Comparison of ENCODE assay signal across 20 cellular contexts in the genomic region with DNA sequence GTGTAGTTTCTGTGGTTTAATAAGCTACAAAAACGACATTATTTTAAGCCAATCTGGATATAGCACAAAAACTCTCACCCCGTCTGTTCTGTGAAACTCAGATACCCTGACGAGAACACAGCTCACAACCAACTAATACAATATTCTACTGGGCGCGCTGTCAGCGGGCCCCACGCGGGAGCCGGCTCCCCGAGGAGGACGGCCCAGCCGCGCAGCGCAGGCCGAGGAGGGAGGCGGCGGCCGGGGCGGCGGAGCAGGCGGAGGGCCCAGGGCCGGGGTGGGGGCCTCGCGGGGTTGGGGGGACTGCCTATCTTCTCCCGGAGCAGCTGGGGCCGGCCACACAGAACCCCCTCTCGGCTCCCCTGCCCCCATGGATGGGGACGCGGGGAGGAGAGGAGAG.
"Had no signal": no experiment of that assay in that cellular context is flagged by ENCODE, and none has a peak within 500 bp of the region (broad histone marks: within the 10 kb centered on the region; RNA-seq: fewer than 3 reads in every experiment).

No MANE protein-coding gene starts in this region.

- H3K36me3 ChIP-seq: esophagus muscularis mucosa, gastrocnemius medialis, heart right ventricle, pancreas, suprapubic skin, thyroid gland, upper lobe of left lung, uterus had no signal

- H3K9me3 ChIP-seq: esophagus muscularis mucosa, gastrocnemius medialis, heart right ventricle, pancreas, suprapubic skin, thyroid gland, upper lobe of left lung, uterus had no signal

- H3K4me3 Mint-ChIP-seq: natural killer cell, neural crest cell had no signal

- H3K36me3 Mint-ChIP-seq: natural killer cell had no signal

- H3K4me1 Mint-ChIP-seq: natural killer cell had no signal

- H3K27ac ChIP-seq: epithelial cell of prostate, esophagus muscularis mucosa, gastrocnemius medialis, heart right ventricle, pancreas, suprapubic skin, thyroid gland, upper lobe of left lung, uterus had no signal

- H3K27ac Mint-ChIP-seq: natural killer cell, progenitor cell of endocrine pancreas had no signal

- H3K4me3 ChIP-seq: gastrocnemius medialis, pancreas, suprapubic skin, thyroid gland, upper lobe of left lung, uterus had no signal

- ATAC-seq: gastrocnemius medialis; heart right ventricle; left lobe of liver; natural killer cell; pancreas; stimulated activated naive CD8-positive, alpha-beta T cell treated with anti-CD3 and anti-CD28 coated beads, Interleukin-15, Interleukin-2, amounts not matched to agents 100 U/mL and 50 U/mL, for 24 hours had no signal

- DNase-seq: effector memory CD4-positive, alpha-beta T cell; gastrocnemius medialis; heart right ventricle; kidney glomerular epithelial cell; natural killer cell; right cardiac atrium; small intestine; stimulated activated CD4-positive, alpha-beta T cell treated with anti-CD3 and anti-CD28 coated beads, Interleukin-12 subunit alpha, Interleukin-12 subunit beta, amount 100 ng/mL, for 4 hours; stimulated activated CD4-positive, alpha-beta T cell treated with anti-CD3 and anti-CD28 coated beads, Interleukin-2, amount 100 ng/mL, for 48 hours; stimulated activated naive CD8-positive, alpha-beta T cell treated with anti-CD3 and anti-CD28 coated beads, Interleukin-15, Interleukin-2, amounts not matched to agents 100 U/mL and 50 U/mL, for 24 hours; thyroid gland; uterus had no signal

- H3K9me3 Mint-ChIP-seq: natural killer cell, neural crest cell had no signal

- H3K27me3 ChIP-seq: thyroid gland had no signal

- H3K4me1 ChIP-seq: pancreas, uterus had no signal
